ENCODE assay signal across 17 cellular contexts in the genomic region with DNA sequence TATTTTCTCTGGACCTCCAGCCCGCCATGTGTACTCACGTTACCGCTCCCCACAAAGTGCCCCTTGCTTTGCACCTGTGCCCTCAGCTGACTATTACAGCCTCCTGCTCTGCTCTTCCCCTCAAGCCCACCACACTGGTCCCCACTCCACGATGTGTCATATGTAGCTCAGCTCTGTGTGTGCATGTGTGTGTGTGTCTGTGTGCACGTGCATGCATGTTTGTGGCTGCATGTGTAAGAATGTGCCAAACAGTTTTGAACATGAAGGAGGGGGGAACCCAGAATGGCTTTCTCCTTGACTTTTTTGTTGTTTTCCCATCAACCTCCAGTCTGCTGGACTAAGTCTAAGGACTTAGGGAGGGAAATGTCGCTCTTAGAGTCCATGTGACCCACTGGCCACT. TPM values are rescaled to one million over a fixed set of nuclear protein-coding genes. Genes with fewer than 3 reads are reported as not detected.
DNase-seq lines count a peak whose midpoint lies in the region; ATAC-seq, FAIRE-seq and TF ChIP-seq lines count a peak whose summit lies in the region.
"Had no signal": no experiment of that assay in that cellular context is flagged by ENCODE, and none has a peak within 500 bp of the region (broad histone marks: within the 10 kb centered on the region; RNA-seq: fewer than 3 reads in every experiment).

No MANE protein-coding gene starts in this region.

- no peak overlapping the region for H3K23ac ChIP-seq in H1 (ENCODE audit: insufficient read length)

- CTCF ChIA-PET in H1 (lab: Charles Lee; ENCODE audit: partially characterized antibody): interaction anchor here (0.6 to 19.2 kb wide), 19 partner anchors 5 to 601 kb away, joined by 3 to 417 read pairs (median 4); a partner anchor contains a TSS

- H2AK5ac ChIP-seq in H1 (ENCODE audit: low read depth, low read length): peak overlapping the region; percentile 28; the same call in 1 of the 2 replicates

- H3K9me3 ChIP-seq in H1 (ENCODE audit: insufficient read depth in 2 of 2, low read depth in 1 of 2, low read length in 1 of 2): no peaks in the 10 kb centered on the region
- H3K9me3 ChIP-seq in psoas muscle: no peaks in the 10 kb centered on the region
- no peaks in the 10 kb centered on the region for H3K9me3 ChIP-seq in vagina
- H3K9me3 ChIP-seq in heart right ventricle: no peaks in the 10 kb centered on the region
- H3K9me3 ChIP-seq: HAP-1 had no signal

- peak overlapping the region; percentile 71 for H3K27ac ChIP-seq in VCaP
- no peak overlapping the region for H3K27ac ChIP-seq in H1 (ENCODE audit: low read depth, low read length)
- peak overlapping the region; percentile 68 for H3K27ac ChIP-seq in psoas muscle
- no peak overlapping the region for H3K27ac ChIP-seq in vagina
- no peak overlapping the region for H3K27ac ChIP-seq in heart right ventricle

- no peak overlapping the region for H2BK5ac ChIP-seq in H1 (ENCODE audit: low read depth, low read length)

- ATAC-seq in psoas muscle: no peak
- ATAC-seq in heart right ventricle: no peak
- ATAC-seq: GM23338 had no signal

- no peak overlapping the region for H3K9ac ChIP-seq in H1 (replicated peaks in 1 of 4; ENCODE audit: extremely low read depth in 1 of 4, low read depth in 3 of 4, low read length in 3 of 4)

- WGBS in H1 (ENCODE audit: extremely low coverage in 1 of 2, insufficient coverage in 1 of 2, insufficient read length in 1 of 2, insufficient replicate concordance in 2 of 2, low coverage in 1 of 2, low lambda C conversion rate in 2 of 2, missing lambda C conversion rate in 1 of 2), 2 experiments: 69% methylated on average over 6 of the region's 6 CpGs; no CpG with 5 or more reads in 1 of the 2 experiments
- 70 to 86% (median 76%) methylated on average over 6 of the region's 6 CpGs for WGBS in psoas muscle, 3 donors
- 88 to 93% methylated on average over 6 of the region's 6 CpGs for WGBS in heart right ventricle, 2 donors

- no peak overlapping the region for H3K4me2 ChIP-seq in H1 (ENCODE audit: insufficient read depth in 1 of 2, low read depth in 2 of 2, low read length in 2 of 2)
- H3K4me2 ChIP-seq: GM23338 had no signal

- H4K8ac ChIP-seq in H1 (ENCODE audit: extremely low read depth, insufficient read depth, low read length): no peak overlapping the region

- H4K5ac ChIP-seq in H1 (ENCODE audit: insufficient read length, low read depth, low read length): no peak overlapping the region

- no peaks in the 10 kb centered on the region for H4K20me1 ChIP-seq in H1 (replicated peaks in 1 of 2; ENCODE audit: control insufficient read depth in 1 of 2, insufficient read depth in 2 of 2, low read length in 2 of 2)

- H2BK20ac ChIP-seq in H1 (ENCODE audit: low read length): no peak overlapping the region

- H3K56ac ChIP-seq in H1 (replicated peaks; ENCODE audit: insufficient read length, low read depth, low read length): no peak overlapping the region

- no peak for DNase-seq in H1 (ENCODE audit: low read depth in 1 of 2, low spot score in 2 of 2)
- no peak for DNase-seq in psoas muscle
- no peak for DNase-seq in vagina (ENCODE audit: extremely low spot score in 2 of 2)
- no peak for DNase-seq in LoVo (ENCODE audit: low spot score)
- DNase-seq in heart right ventricle: no peak
- DNase-seq: C1 segment of cervical spinal cord; Calu3; CD4-positive, alpha-beta memory T cell; COR-L47; DMS53; DMS79 treated with DMSO at 0.1 percent for 48 hours; GF-D8 had no signal

- H3K79me1 ChIP-seq in H1 (ENCODE audit: low read depth, low read length): no peaks in the 10 kb centered on the region

- no peak overlapping the region for H3K18ac ChIP-seq in H1 (ENCODE audit: extremely low read depth, low read length)

- no peaks in the 10 kb centered on the region for H3K23me2 ChIP-seq in H1 (ENCODE audit: low read depth, low read length)

- H3K4me1 ChIP-seq in H1 (replicated peaks in 1 of 4; ENCODE audit: control insufficient read depth in 3 of 4, insufficient read depth in 4 of 4, low read length in 3 of 4) (peaks cover 0 to 3% (median 0%) of the 10 kb centered on the region in 4 experiments; a peak in 1 of 7 replicates), psoas muscle (peaks cover 19% of the 10 kb centered on the region), vagina (no peaks in the 10 kb centered on the region), heart right ventricle (peaks cover 0 to 10% (median 0%) of the 10 kb centered on the region in 9 donors)

- TF ChIP-seq POLR2A in H1 (IDR thresholded peaks at IDR 0.05; ENCODE audit: control extremely low read depth in 1 of 2, low read depth in 2 of 2, low read length in 2 of 2): no peak
- no peak for TF ChIP-seq POLR2A in vagina (IDR thresholded peaks at IDR 0.05)

- FAIRE-seq in H1 (lab: Jason Lieb, UNC): no peak
- FAIRE-seq: GM12892, H54 had no signal

- TF ChIP-seq EP300 in H1 (IDR thresholded peaks at IDR 0.05; ENCODE audit: borderline replicate concordance in 1 of 2, low read depth in 2 of 2, low read length in 2 of 2): no peak

- no peak for TF ChIP-seq RAD21 in H1 (IDR thresholded peaks at IDR 0.05 in 1 of 2, conservative IDR thresholded peaks at IDR 0.05 in 1 of 2; ENCODE audit: low read depth in 2 of 2, low read length in 2 of 2)

- no peak overlapping the region for H2BK15ac ChIP-seq in H1 (ENCODE audit: low read length)

- no peak overlapping the region for H4K91ac ChIP-seq in H1 (replicated peaks; ENCODE audit: insufficient read length, low read length)

- H3K36me3 ChIP-seq in H1 (ENCODE audit: control insufficient read depth in 2 of 4, insufficient read depth in 4 of 4, low read length in 3 of 4): no peaks in the 10 kb centered on the region
- H3K36me3 ChIP-seq in psoas muscle (ENCODE audit: insufficient read depth in 1 of 2, low read depth in 1 of 2): no peaks in the 10 kb centered on the region
- H3K36me3 ChIP-seq in vagina: no peaks in the 10 kb centered on the region
- no peaks in the 10 kb centered on the region for H3K36me3 ChIP-seq in heart right ventricle
- H3K36me3 ChIP-seq: HAP-1 had no signal

- H3K4ac ChIP-seq in H1 (replicated peaks; ENCODE audit: insufficient read length, low read depth, low read length): no peak overlapping the region

- H3K27me3 ChIP-seq in H1 (replicated peaks in 1 of 4; ENCODE audit: control insufficient read depth in 3 of 4, extremely low read depth in 1 of 4, insufficient read depth in 3 of 4, low read length in 3 of 4) (peaks cover 3 to 27% (median 16%) of the 10 kb centered on the region in 4 experiments), psoas muscle (ENCODE audit: insufficient read depth in 3 of 3, low read length in 2 of 3) (no peaks in the 10 kb centered on the region), vagina (no peaks in the 10 kb centered on the region), heart right ventricle (peaks cover 0 to 47% (median 23%) of the 10 kb centered on the region in 7 donors)

- no peak overlapping the region for H2AFZ ChIP-seq in H1 (ENCODE audit: low read length)

- no peaks in the 10 kb centered on the region for H3K79me2 ChIP-seq in H1 (ENCODE audit: control insufficient read depth in 1 of 2, insufficient read depth in 2 of 2, low read length in 2 of 2)

- TF ChIP-seq CTCF in VCaP (conservative IDR thresholded peaks at IDR 0.05) (no peak), H1 (IDR thresholded peaks at IDR 0.05; ENCODE audit: control extremely low read depth in 1 of 3, insufficient read depth in 1 of 3, low read depth in 1 of 3, low read length in 3 of 3) (no peak), psoas muscle (IDR thresholded peaks at IDR 0.05) (no peak), vagina (IDR thresholded peaks at IDR 0.05) (no peak), heart right ventricle (IDR thresholded peaks at IDR 0.05) (no peak)

- intact Hi-C loops in psoas muscle (cut with DNase I): no loop called here
- intact Hi-C loops in vagina (cut with DNase I): no loop called here
- intact Hi-C loops in heart right ventricle (cut with DNase I): loop anchor here in 6 of 10 donors (5.0 to 10.0 kb wide), 5 partner anchors 84 to 276 kb away; no protein-coding TSS in a partner anchor

- POLR2A ChIA-PET in H1 (lab: Charles Lee; ENCODE audit: partially characterized antibody): no interaction called here

- H2BK120ac ChIP-seq in H1 (replicated peaks; ENCODE audit: low read depth, low read length): no peak overlapping the region

- H2BK12ac ChIP-seq in H1 (ENCODE audit: low read depth, low read length): 0 out of 2 replicates have a peak overlapping the region, but pooled peaks have one; percentile 71

- no peak overlapping the region for H3K14ac ChIP-seq in H1 (ENCODE audit: insufficient read length)

- no peak overlapping the region for H3K4me3 ChIP-seq in H1 (ENCODE audit: extremely low read depth in 1 of 4, insufficient read depth in 2 of 4, low read depth in 3 of 4, low read length in 4 of 4)
- no peak overlapping the region for H3K4me3 ChIP-seq in psoas muscle
- no peak overlapping the region for H3K4me3 ChIP-seq in vagina
- no peak overlapping the region for H3K4me3 ChIP-seq in heart right ventricle
- H3K4me3 ChIP-seq: GM23338, HAP-1 had no signal

TF ChIP-seq in H1, 55 proteins besides CTCF, POLR2A, EP300 and RAD21 (continues in another document):
- no peak for TF ChIP-seq SIRT6 (IDR thresholded peaks at IDR 0.05; ENCODE audit: low read length)
- no peak for TF ChIP-seq TEAD4 (IDR thresholded peaks at IDR 0.05; ENCODE audit: low read depth, low read length)
- TF ChIP-seq BCL11A (IDR thresholded peaks at IDR 0.05; ENCODE audit: low read depth in 2 of 2, low read length in 2 of 2): no peak
- no peak for TF ChIP-seq BRCA1 (IDR thresholded peaks at IDR 0.05; ENCODE audit: low read depth, low read length)
- no peak for TF ChIP-seq YY1 (IDR thresholded peaks at IDR 0.05; ENCODE audit: low read depth, low read length)
- TF ChIP-seq CHD2 (IDR thresholded peaks at IDR 0.05; ENCODE audit: low read length): no peak
- no peak for TF ChIP-seq NRF1 (IDR thresholded peaks at IDR 0.05; ENCODE audit: low read depth, low read length)

RNA-seq across cellular contexts. Expression of a gene that starts 54.8 kb away (rescaled TPM):
- total RNA-seq in H1 (2021; fragmentation: NEBNext Ultra II Directional; extraction: Animal tissue kit (Norgen Biotek cat#: 25700)): 24.7 and 28.1 TPM in 2 replicates
- polyA plus RNA-seq in H1 (2011; rRNA removed) (8.2 and 9.9 TPM in 2 replicates), psoas muscle (10 to 100 TPM in 1 of 3 donors, 1 to 10 TPM in 2; 6.1 to 17.6 (median 7.8) TPM), heart right ventricle (10 to 100 TPM in 1 of 2 donors, 1 to 10 TPM in 1; 9.5 to 11.8 TPM)
- polyA plus RNA-seq in H1 (2011; cell fraction: cytosol; rRNA removed): 12.2 TPM
- polyA plus RNA-seq in H1 (2011; cell fraction: nucleus; rRNA removed): 7.7 TPM
- 8.9 to 15.0 TPM (median 11.0 TPM) in 4 replicates for polyA plus RNA-seq in H1 (2012, experiment 1 of 2)
- polyA plus RNA-seq in H1 (2012, experiment 2 of 2): 1.4 TPM
- 6.5 TPM for polyA plus RNA-seq in H1 (2013, experiment 1 of 2)
- 6.5 TPM for polyA plus RNA-seq in H1 (2013, experiment 2 of 2)
- 29.2 TPM in 2 replicates for polyA minus RNA-seq in H1 (2011; rRNA and poly(A)+ RNA removed)
- 13.4 TPM for polyA minus RNA-seq in H1 (2011; cell fraction: cytosol; rRNA and poly(A)+ RNA removed)
- 14.2 TPM for polyA minus RNA-seq in H1 (2011; cell fraction: nucleus; rRNA and poly(A)+ RNA removed)
- total RNA-seq in psoas muscle (10 to 100 TPM; 16.4 to 19.3 (median 17.0) TPM), vagina (12.5 TPM), heart right ventricle (10 to 100 TPM; 25.1 to 49.9 (median 36.0) TPM)

Comparison
In these comparisons a context has a peak if more than half of its experiments do, and no peak if none do; other contexts are left out.
1. H3K27ac ChIP-seq: peak in VCaP (single experiment) and psoas muscle (single experiment); none in H1 (single experiment), vagina (single experiment) and heart right ventricle (0 of 10).
2. intact Hi-C loops: an anchor here in heart right ventricle (5.0 to 10.0 kb wide); none called in psoas muscle and vagina.